1 cellular context compared by ENCODE assay signal in the genomic region with DNA sequence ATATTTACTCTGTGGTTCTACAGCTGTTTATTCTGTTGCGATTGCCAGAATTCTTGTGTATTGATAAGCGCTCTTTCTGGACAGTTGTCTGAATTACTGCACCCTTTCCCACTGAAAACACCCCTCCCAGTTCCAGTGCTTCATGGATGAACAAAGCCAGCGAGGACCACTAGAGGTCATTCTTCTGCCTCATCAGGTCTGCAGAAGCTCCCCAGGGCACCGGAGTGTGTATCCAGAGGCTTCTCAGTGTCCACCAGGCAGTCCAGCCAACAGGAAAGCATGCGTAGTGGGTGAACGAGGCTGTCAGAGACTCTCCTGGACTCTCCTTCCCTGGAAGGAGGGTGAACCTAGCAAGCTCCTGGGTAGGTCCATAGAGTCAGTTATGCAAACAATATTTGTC.
TF ChIP-seq lines count a peak whose summit lies in the region.

No MANE protein-coding gene starts in this region.

TF ChIP-seq in K562, 482 proteins besides CTCF, POLR2A, EP300 and RAD21:
- peak; percentile 51 for TF ChIP-seq CTCFL (IDR thresholded peaks at IDR 0.05; ENCODE audit: borderline replicate concordance, insufficient read depth, low read depth, low read length, poor library complexity, severe bottlenecking)
- no peak for TF ChIP-seq PPARD (CRISPR knock-in tag; IDR thresholded peaks at IDR 0.05)
- 0 out of 2 replicates have a peak, but pooled peaks have one; percentile 5 for TF ChIP-seq JUND (IDR thresholded peaks at IDR 0.05; ENCODE audit: borderline replicate concordance, low read depth, low read length)
- TF ChIP-seq JUND (tag; IDR thresholded peaks at IDR 0.05; ENCODE audit: borderline replicate concordance, low read depth, low read length): no peak
- no peak for TF ChIP-seq ZNF589 (CRISPR knock-in tag; IDR thresholded peaks at IDR 0.05; ENCODE audit: low read depth)
- no peak for TF ChIP-seq ZBTB8A (IDR thresholded peaks at IDR 0.05; ENCODE audit: partially characterized antibody)
- no peak for TF ChIP-seq FIP1L1 (IDR thresholded peaks at IDR 0.05; ENCODE audit: low read depth, low read length, poor library complexity, severe bottlenecking)
